30 cellular contexts compared by ENCODE assay signal in genomic region chr3:10467204-10467603, GRCh38. TPM values are rescaled to one million over a fixed set of nuclear protein-coding genes. Genes with fewer than 3 reads are reported as not detected.
"Had no signal": no experiment of that assay in that cellular context is flagged by ENCODE, and none has a peak within 500 bp of the region (broad histone marks: within the 10 kb centered on the region; RNA-seq: fewer than 3 reads in every experiment).

No MANE protein-coding gene starts in this region.

- H3K36me3 ChIP-seq: heart right ventricle, left lung, lower lobe of right lung, ovary, sigmoid colon, stomach, thyroid gland, transverse colon, upper lobe of left lung, vagina had no signal

- DNase-seq: heart right ventricle; islet precursor cell; kidney glomerular epithelial cell; left colon; left lung; lower lobe of right lung; mammary epithelial cell; mesenchymal stem cell; naive B cell; natural killer cell; ovary; retina; right cardiac atrium; sigmoid colon; stimulated activated CD4-positive, alpha-beta T cell treated with anti-CD3 and anti-CD28 coated beads, Interleukin-12 subunit alpha, Interleukin-12 subunit beta, amount 100 ng/mL, for 4 hours; stimulated activated CD4-positive, alpha-beta T cell treated with anti-CD3 and anti-CD28 coated beads, Interleukin-15, amount 100 ng/mL, for 24 hours; stimulated activated CD4-positive, alpha-beta T cell treated with anti-CD3 and anti-CD28 coated beads, Interleukin-2, amount 100 ng/mL, for 24 hours; stimulated activated CD4-positive, alpha-beta T cell treated with anti-CD3 and anti-CD28 coated beads, Interleukin-4, amount 100 ng/mL, for 1 hour; stimulated activated naive B cell treated with anti-CD40 and anti-IgM and Interleukin-4, amounts not matched to agents 10 μg/mL and 1 μg/mL and 100 μg/mL, for 72 hours; stimulated activated naive CD8-positive, alpha-beta T cell treated with anti-CD3 and anti-CD28 coated beads, Interleukin-15, Interleukin-2, amounts not matched to agents 100 U/mL and 50 U/mL, for 24 hours; stomach; testis; thyroid gland; transverse colon; upper lobe of left lung had no signal

- H3K27me3 ChIP-seq: ovary, testis, thyroid gland, vagina had no signal

- H3K4me1 Mint-ChIP-seq: natural killer cell had no signal

- H3K9me3 Mint-ChIP-seq: natural killer cell; stimulated activated naive B cell treated with anti-CD40 and anti-IgM and Interleukin-4, amounts not matched to agents 10 μg/mL and 1 μg/mL and 100 μg/mL, for 72 hours had no signal

- H3K9me3 ChIP-seq: heart right ventricle, left lung, lower lobe of right lung, ovary, sigmoid colon, stomach, testis, thyroid gland, transverse colon, upper lobe of left lung, vagina had no signal

- H2AFZ ChIP-seq: hepatocyte had no signal

- H3K27ac Mint-ChIP-seq: naive B cell; natural killer cell; progenitor cell of endocrine pancreas; stimulated activated naive B cell treated with anti-CD40 and anti-IgM and Interleukin-4, amounts not matched to agents 10 μg/mL and 1 μg/mL and 100 μg/mL, for 72 hours had no signal

- H3K36me3 Mint-ChIP-seq: naive B cell; natural killer cell; stimulated activated naive B cell treated with anti-CD40 and anti-IgM and Interleukin-4, amounts not matched to agents 10 μg/mL and 1 μg/mL and 100 μg/mL, for 72 hours had no signal

- H3K4me1 ChIP-seq: left lung, lower lobe of right lung, sigmoid colon, testis, thyroid gland, transverse colon, vagina had no signal

- H3K4me3 Mint-ChIP-seq: naive B cell; natural killer cell; stimulated activated naive B cell treated with anti-CD40 and anti-IgM and Interleukin-4, amounts not matched to agents 10 μg/mL and 1 μg/mL and 100 μg/mL, for 72 hours had no signal

- H3K79me2 ChIP-seq: hepatocyte had no signal

- H3K4me2 ChIP-seq: hepatocyte, smooth muscle cell had no signal

- H3K27ac ChIP-seq: heart right ventricle, hepatocyte, left lung, lower lobe of right lung, ovary, sigmoid colon, stomach, testis, thyroid gland, transverse colon, upper lobe of left lung, vagina had no signal

- H3K4me3 ChIP-seq: heart right ventricle, hepatocyte, left lung, lower lobe of right lung, ovary, sigmoid colon, smooth muscle cell, stomach, testis, thyroid gland, transverse colon, upper lobe of left lung, vagina had no signal

- ATAC-seq: heart right ventricle; left colon; left lung; lower lobe of right lung; natural killer cell; right cardiac atrium; stimulated activated naive B cell treated with anti-CD40 and anti-IgM and Interleukin-4, amounts not matched to agents 10 μg/mL and 1 μg/mL and 100 μg/mL, for 72 hours; stimulated activated naive CD8-positive, alpha-beta T cell treated with anti-CD3 and anti-CD28 coated beads, Interleukin-15, Interleukin-2, amounts not matched to agents 100 U/mL and 50 U/mL, for 24 hours had no signal

RNA-seq across cellular contexts. Expression of gene ATP2B2, which starts 38.2 kb away (rescaled TPM):
- total RNA-seq: mammary epithelial cell, mononuclear cell, natural killer cell, smooth muscle cell, transverse colon had no signal
- polyA plus RNA-seq: mammary epithelial cell, smooth muscle cell had no signal
